Comparison of ENCODE assay signal across 19 cellular contexts in the genomic region with DNA sequence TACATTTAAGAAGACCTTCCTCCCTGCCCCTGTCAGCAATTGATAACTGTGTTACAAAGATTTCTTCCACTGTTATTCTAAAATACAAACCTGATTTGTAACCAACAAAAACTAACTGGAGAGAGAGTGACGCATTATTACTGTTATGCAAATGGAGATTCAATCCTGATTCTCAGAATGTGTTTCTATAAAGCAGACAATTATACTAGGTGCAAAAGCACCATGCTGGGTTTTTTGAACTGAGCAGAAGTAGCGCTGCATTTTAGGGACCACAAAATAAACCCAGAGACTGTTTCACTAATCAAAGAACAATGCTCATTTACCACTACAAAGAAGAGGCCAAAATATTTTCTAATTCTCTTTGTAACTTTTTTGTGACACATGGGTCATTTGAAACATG.
A peak's percentile ranks its signal among the peaks of the same experiment; 100 is the strongest.
DNase-seq lines count a peak whose midpoint lies in the region; ATAC-seq lines count a peak whose summit lies in the region.
"Had no signal": no experiment of that assay in that cellular context is flagged by ENCODE, and none has a peak within 500 bp of the region (broad histone marks: within the 10 kb centered on the region; RNA-seq: fewer than 3 reads in every experiment).

No MANE protein-coding gene starts in this region.

- peaks cover 2% of the 10 kb centered on the region for H3K36me3 Mint-ChIP-seq in activated naive CD4-positive, alpha-beta T cell treated with anti-CD3 and anti-CD28 coated beads, Interleukin-2, amount 50 U/mL, for 24 hours

- H3K4me3 Mint-ChIP-seq in activated naive CD4-positive, alpha-beta T cell treated with anti-CD3 and anti-CD28 coated beads, Interleukin-2, amount 50 U/mL, for 24 hours: no peak overlapping the region

- H3K27ac Mint-ChIP-seq in activated naive CD4-positive, alpha-beta T cell treated with anti-CD3 and anti-CD28 coated beads, Interleukin-2, amount 50 U/mL, for 24 hours: peak overlapping the region; percentile 21

- H3K9me3 Mint-ChIP-seq in activated naive CD4-positive, alpha-beta T cell treated with anti-CD3 and anti-CD28 coated beads, Interleukin-2, amount 50 U/mL, for 24 hours: no peaks in the 10 kb centered on the region

- ATAC-seq in GM19438 (IDR thresholded peaks at IDR 0.05; ENCODE audit: low read depth, unreplicated experiment): peak; percentile 84
- peak; percentile 75 for ATAC-seq in HG03354 (IDR thresholded peaks at IDR 0.05; ENCODE audit: poor library complexity, severe bottlenecking, unreplicated experiment)
- ATAC-seq: A549, Right ventricle myocardium inferior had no signal

- no peak for DNase-seq in activated naive CD4-positive, alpha-beta T cell (lab: John Stamatoyannopoulos, UW)
- DNase-seq in NCI-H526 (lab: John Stamatoyannopoulos, UW): no peak
- no peak for DNase-seq in putamen (ENCODE audit: low spot score)
- DNase-seq in cerebellar nuclear complex (lab: John Stamatoyannopoulos, UW): no peak
- DNase-seq: BE2C, DMS53, GDM1, Kasumi-1, NCI-H1436, NCI-H1930, NCI-H2171 treated with DMSO at 0.1 percent for 48 hours, NCI-H446, NCI-H526 treated with DMSO at 0.1 percent for 48 hours, OCI-M1 had no signal

- H3K4me1 Mint-ChIP-seq in activated naive CD4-positive, alpha-beta T cell treated with anti-CD3 and anti-CD28 coated beads, Interleukin-2, amount 50 U/mL, for 24 hours: peaks cover 25% of the 10 kb centered on the region

- H3K27me3 Mint-ChIP-seq in activated naive CD4-positive, alpha-beta T cell treated with anti-CD3 and anti-CD28 coated beads, Interleukin-2, amount 50 U/mL, for 24 hours: no peaks in the 10 kb centered on the region
